Comparison of ENCODE assay signal across 20 cellular contexts in genomic region chr10:124532788-124533187, GRCh38.
"Had no signal": no experiment of that assay in that cellular context is flagged by ENCODE, and none has a peak within 500 bp of the region (broad histone marks: within the 10 kb centered on the region; RNA-seq: fewer than 3 reads in every experiment).

No MANE protein-coding gene starts in this region.

- H3K36me3 Mint-ChIP-seq: immature natural killer cell; natural killer cell; stimulated activated naive B cell treated with anti-CD40 and anti-IgM and Interleukin-4, amounts not matched to agents 10 μg/mL and 1 μg/mL and 100 μg/mL, for 72 hours had no signal

- ATAC-seq: lower lobe of right lung, natural killer cell, psoas muscle, right cardiac atrium had no signal

- DNase-seq: effector memory CD4-positive, alpha-beta T cell; esophagus squamous epithelium; hypothalamus; immature natural killer cell; left ventricle myocardium inferior; lower lobe of right lung; natural killer cell; occipital lobe; right cardiac atrium; spleen; stimulated activated CD4-positive, alpha-beta T cell treated with anti-CD3 and anti-CD28 coated beads, Interleukin-4, amount 100 ng/mL, for 4 hours; stimulated activated naive B cell treated with anti-CD40 and anti-IgM and Interleukin-4, amounts not matched to agents 10 μg/mL and 1 μg/mL and 100 μg/mL, for 72 hours had no signal

- H3K4me1 ChIP-seq: lower lobe of right lung, psoas muscle had no signal

- H3K9me3 ChIP-seq: esophagus squamous epithelium, left ventricle myocardium inferior, lower lobe of right lung, ovary, psoas muscle, spleen, thoracic aorta, vagina had no signal

- H3K4me3 Mint-ChIP-seq: immature natural killer cell; natural killer cell; stimulated activated naive B cell treated with anti-CD40 and anti-IgM and Interleukin-4, amounts not matched to agents 10 μg/mL and 1 μg/mL and 100 μg/mL, for 72 hours; stimulated activated naive CD8-positive, alpha-beta T cell treated with anti-CD3 and anti-CD28 coated beads, Interleukin-15, Interleukin-2, amounts not matched to agents 100 ng/mL and 50 ng/mL, for 24 hours had no signal

- H3K27ac ChIP-seq: coronary artery, esophagus squamous epithelium, left ventricle myocardium inferior, lower lobe of right lung, ovary, psoas muscle, skin epidermis, spleen, thoracic aorta, vagina had no signal

- H3K36me3 ChIP-seq: esophagus squamous epithelium, left ventricle myocardium inferior, lower lobe of right lung, ovary, spleen, thoracic aorta, vagina had no signal

- H3K27me3 Mint-ChIP-seq: stimulated activated naive B cell treated with anti-CD40 and anti-IgM and Interleukin-4, amounts not matched to agents 10 μg/mL and 1 μg/mL and 100 μg/mL, for 72 hours; stimulated activated naive CD8-positive, alpha-beta T cell treated with anti-CD3 and anti-CD28 coated beads, Interleukin-15, Interleukin-2, amounts not matched to agents 100 ng/mL and 50 ng/mL, for 24 hours had no signal

- H3K27me3 ChIP-seq: esophagus squamous epithelium, ovary, spleen, vagina had no signal

- H3K9me3 Mint-ChIP-seq: immature natural killer cell; natural killer cell; stimulated activated naive B cell treated with anti-CD40 and anti-IgM and Interleukin-4, amounts not matched to agents 10 μg/mL and 1 μg/mL and 100 μg/mL, for 72 hours; stimulated activated naive CD8-positive, alpha-beta T cell treated with anti-CD3 and anti-CD28 coated beads, Interleukin-15, Interleukin-2, amounts not matched to agents 100 ng/mL and 50 ng/mL, for 24 hours had no signal

- H3K4me3 ChIP-seq: coronary artery, esophagus squamous epithelium, left ventricle myocardium inferior, lower lobe of right lung, ovary, psoas muscle, skin epidermis, spleen, thoracic aorta, vagina had no signal

- H3K27ac Mint-ChIP-seq: immature natural killer cell; stimulated activated naive CD8-positive, alpha-beta T cell treated with anti-CD3 and anti-CD28 coated beads, Interleukin-15, Interleukin-2, amounts not matched to agents 100 ng/mL and 50 ng/mL, for 24 hours had no signal

- FAIRE-seq: frontal cortex had no signal
